In the genomic region with DNA sequence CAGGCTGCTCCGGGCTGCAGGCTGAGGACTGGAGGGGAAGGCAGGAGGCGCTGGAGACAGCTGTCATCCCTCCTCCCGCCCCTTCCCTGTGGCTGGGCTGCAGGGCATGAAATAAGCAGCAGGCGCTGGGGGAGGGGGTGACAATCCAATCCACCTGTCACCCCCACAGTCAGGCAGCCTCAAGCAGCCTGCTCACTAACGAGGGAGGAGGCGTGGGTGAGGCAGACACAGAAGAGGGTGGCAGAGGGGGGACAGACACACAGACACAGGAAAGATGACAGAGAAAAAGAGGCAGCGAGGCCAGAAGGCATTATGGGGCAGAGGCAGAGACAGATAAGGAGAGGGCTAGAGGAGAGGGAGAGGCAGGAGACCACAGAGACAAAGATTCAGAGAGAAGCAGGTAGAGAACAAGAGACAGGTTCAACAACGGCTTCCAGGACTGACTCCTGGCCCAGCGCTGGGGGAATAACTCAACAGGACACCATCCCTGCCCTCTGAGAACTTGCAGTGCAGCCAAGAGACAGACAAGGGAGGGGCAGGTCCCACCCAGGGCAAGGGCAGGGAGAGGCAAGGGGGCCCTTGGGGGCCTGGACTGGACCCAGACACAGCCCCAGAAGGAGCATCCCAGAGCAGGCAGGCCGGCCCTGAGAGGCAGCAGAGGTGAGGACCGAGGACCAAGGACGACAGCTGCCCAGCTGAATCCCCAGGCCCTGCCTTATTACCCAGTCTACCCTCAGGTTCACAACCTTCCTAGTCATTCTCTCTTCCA, we compare ENCODE assay signal across 8 cellular contexts. TPM values are rescaled to one million over a fixed set of nuclear protein-coding genes. Genes with fewer than 3 reads are reported as not detected.
A peak's percentile ranks its signal among the peaks of the same experiment; 100 is the strongest.
DNase-seq lines count a peak whose midpoint lies in the region; ATAC-seq and TF ChIP-seq lines count a peak whose summit lies in the region.

No MANE protein-coding gene starts in this region.

- CTCF ChIA-PET in Panc1 (lab: Charles Lee) = interaction anchor here (0.9 to 1.4 kb wide), 3 partner anchors 9 to 32 kb away, joined by 3 to 7 read pairs (median 7); no protein-coding TSS in a partner anchor

- TF ChIP-seq POLR2A in adrenal gland (IDR thresholded peaks at IDR 0.05) = peak in 1 of 2 donors; percentile 3

- POLR2A ChIA-PET in Panc1 (lab: Charles Lee) = no interaction called here

- TF ChIP-seq CTCF in Panc1 (IDR thresholded peaks at IDR 0.05) = no peak
- peak in 4 of 6 experiments; percentile 16 to 23 (median 20) for TF ChIP-seq CTCF in adrenal gland (IDR thresholded peaks at IDR 0.05)

- H3K4me1 ChIP-seq in Panc1 (ENCODE audit: control insufficient read depth, insufficient read depth, low read length) (peaks cover 31% of the 10 kb centered on the region), adrenal gland (replicated peaks in 1 of 2) (peaks cover 73 to 85% of the 10 kb centered on the region in 2 donors)

- H3K9me3 ChIP-seq in Panc1 (ENCODE audit: control insufficient read depth, insufficient read depth, low read depth, low read length) = no peaks in the 10 kb centered on the region
- H3K9me3 ChIP-seq in adrenal gland (replicated peaks in 1 of 3) = no peaks in the 10 kb centered on the region

- BruUV-seq in Panc1 (replicated peaks; lab: Mats Ljungman, UMichigan) = no TSS peak

- H3K4me3 ChIP-seq in Panc1 (ENCODE audit: low read depth in 2 of 2, low read length in 2 of 2) (no peak overlapping the region), adrenal gland (peak overlapping the region in 1 of 4 donors; percentile 45)

- H3K27me3 ChIP-seq in Panc1 (ENCODE audit: control insufficient read depth, insufficient read depth, low read length) = no peaks in the 10 kb centered on the region
- H3K27me3 ChIP-seq in adrenal gland = no peaks in the 10 kb centered on the region

- ATAC-seq in HG03439 (IDR thresholded peaks at IDR 0.05; ENCODE audit: unreplicated experiment) (peak; percentile 10), Panc1 (peak; percentile 27; the same call in 1 of the 2 replicates)

- DNase-seq in SKM-1 treated with dmso at 0.1 percent for 144 hours (lab: John Stamatoyannopoulos, UW; ENCODE audit: unreplicated experiment) = peak; percentile 39
- DNase-seq in SKM-1 (lab: John Stamatoyannopoulos, UW; ENCODE audit: unreplicated experiment) = no peak
- DNase-seq in Panc1 (ENCODE audit: low read depth, low spot score) = no peak
- peak in 4 of 7 donors; percentile 57 to 83 (median 69) for DNase-seq in adrenal gland
- peak; percentile 61 for DNase-seq in iPS-NIHi7 (ENCODE audit: extremely low spot score)
- peak; percentile 40 for DNase-seq in stimulated activated CD4-positive, alpha-beta T cell treated with anti-CD3 and anti-CD28 coated beads, Interleukin-4, amount 100 ng/mL, for 1 hour
- DNase-seq in glomerular visceral epithelial cell (ENCODE audit: extremely low spot score) = no peak

- 8 to 10% (median 10%) methylated on average over 6 to 12 of the region's 12 CpGs for WGBS in adrenal gland, 4 donors

- intact Hi-C loops in Panc1 (cut with micrococcal nuclease; ENCODE audit: unreplicated experiment) = no loop called here
- intact Hi-C loops in adrenal gland (cut with DNase I) = no loop called here

- no peak overlapping the region for H3K27ac ChIP-seq in Panc1 (ENCODE audit: low read length)
- peak overlapping the region in 4 of 5 donors; percentile 41 to 100 (median 84) for H3K27ac ChIP-seq in adrenal gland

- in situ Hi-C loops in Panc1 (cut with HindIII; ENCODE audit: low pct_unique_long_range_greater_than_20kb, low sequenced_read_pairs) = no loop called here

- no peaks in the 10 kb centered on the region for H3K36me3 ChIP-seq in Panc1 (ENCODE audit: control insufficient read depth, insufficient read depth, low read length)
- no peaks in the 10 kb centered on the region for H3K36me3 ChIP-seq in adrenal gland (replicated peaks in 1 of 2)

RNA-seq across cellular contexts. Expression of a gene that starts 11.2 kb away (rescaled TPM):
- total RNA-seq in Panc1 (2021; ENCODE audit: unreplicated experiment) (30.9 TPM), adrenal gland (10 to 100 TPM; 28.1 to 89.9 (median 74.6) TPM)
- 35.0 TPM for polyA plus RNA-seq in Panc1 (2012; ENCODE audit: insufficient read length)
- 10 to 100 TPM; 29.1 to 37.4 (median 35.3) TPM for polyA plus RNA-seq in adrenal gland

Comparison
In these comparisons a context has a peak if more than half of its experiments do, and no peak if none do; other contexts are left out.
1. DNase-seq: peak in SKM-1 treated with dmso at 0.1 percent for 144 hours (single experiment), adrenal gland (4 of 7), iPS-NIHi7 (single experiment) and stimulated activated CD4-positive, alpha-beta T cell treated with anti-CD3 and anti-CD28 coated beads, Interleukin-4, amount 100 ng/mL, for 1 hour (single experiment); none in SKM-1 (single experiment), Panc1 (single experiment) and glomerular visceral epithelial cell (single experiment).